ENCODE assay signal across 28 cellular contexts in genomic region chr7:1888425-1888824, GRCh38.
"Had no signal": no experiment of that assay in that cellular context is flagged by ENCODE, and none has a peak within 500 bp of the region (broad histone marks: within the 10 kb centered on the region; RNA-seq: fewer than 3 reads in every experiment).

No MANE protein-coding gene starts in this region.

- H3K27ac Mint-ChIP-seq: activated CD4-positive, alpha-beta memory T cell treated with anti-CD3 and anti-CD28 coated beads, Interleukin-2, amount 10 ng/mL, durations not matched to agents 7 days and 5 days; activated naive CD8-positive, alpha-beta T cell; activated T-cell treated with anti-CD3 and anti-CD28 coated beads, Interleukin-2, amount 50 U/mL, for 72 hours; effector memory CD8-positive, alpha-beta T cell; memory B cell; progenitor cell of endocrine pancreas had no signal

- H3K4me1 Mint-ChIP-seq: neural crest cell had no signal

- DNase-seq: activated CD4-positive, alpha-beta memory T cell treated with anti-CD3 and anti-CD28 coated beads, Interleukin-2, amount 10 ng/mL, durations not matched to agents 7 days and 5 days; activated CD4-positive, alpha-beta T cell treated with anti-CD3 and anti-CD28 coated beads for 4 hours; activated CD4-positive, CD25-positive, alpha-beta regulatory T cell; activated gamma-delta T cell; activated T-cell treated with anti-CD3 and anti-CD28 coated beads, Interleukin-2, amount 50 U/mL, for 72 hours; adrenal gland; brain microvascular endothelial cell; central memory CD4-positive, alpha-beta T cell; dorsolateral prefrontal cortex; effector memory CD8-positive, alpha-beta T cell; esophagus squamous epithelium; gastrocnemius medialis; hypothalamus; left cardiac atrium; mucosa of descending colon; retina; spleen; stimulated activated CD4-positive, alpha-beta T cell treated with anti-CD3 and anti-CD28 coated beads, Interleukin-4, amount 100 ng/mL, for 1 hour; stimulated activated naive CD4-positive, alpha-beta T cell treated with Interleukin-2 at 50 U/mL for 16 hours; tibial artery had no signal

- H3K27me3 Mint-ChIP-seq: activated CD4-positive, alpha-beta memory T cell treated with anti-CD3 and anti-CD28 coated beads, Interleukin-2, amount 10 ng/mL, durations not matched to agents 7 days and 5 days; activated naive CD8-positive, alpha-beta T cell; effector memory CD8-positive, alpha-beta T cell; memory B cell; progenitor cell of endocrine pancreas had no signal

- H3K4me3 ChIP-seq: adrenal gland, ascending aorta, dorsolateral prefrontal cortex, esophagus squamous epithelium, gastrocnemius medialis, mucosa of descending colon, spleen, tibial artery had no signal

- H3K4me3 Mint-ChIP-seq: activated CD4-positive, alpha-beta memory T cell treated with anti-CD3 and anti-CD28 coated beads, Interleukin-2, amount 10 ng/mL, durations not matched to agents 7 days and 5 days; activated naive CD8-positive, alpha-beta T cell; activated T-cell treated with anti-CD3 and anti-CD28 coated beads, Interleukin-2, amount 50 U/mL, for 72 hours; effector memory CD8-positive, alpha-beta T cell; memory B cell; neural crest cell; T-helper 1 cell treated with Interleukin-12 subunit alpha and Interleukin-12 subunit beta and Interleukin-4 antibody, amounts not matched to agents 30 μg/mL and 1 μg/mL, for 36 hours had no signal

- H3K27me3 ChIP-seq: adrenal gland, ascending aorta, brain microvascular endothelial cell, dorsolateral prefrontal cortex, esophagus squamous epithelium, gastrocnemius medialis, spleen, tibial artery had no signal

- FAIRE-seq: colon, islet of Langerhans had no signal

- H3K27ac ChIP-seq: adrenal gland, ascending aorta, brain microvascular endothelial cell, dorsolateral prefrontal cortex, esophagus squamous epithelium, gastrocnemius medialis, tibial artery had no signal

- H3K4me1 ChIP-seq: adrenal gland, ascending aorta, tibial artery had no signal

- H3K9me3 ChIP-seq: adrenal gland, ascending aorta, esophagus squamous epithelium, gastrocnemius medialis, mucosa of descending colon, spleen, tibial artery had no signal

- ATAC-seq: activated T-cell treated with anti-CD3 and anti-CD28 coated beads, Interleukin-2, amount 50 U/mL, for 72 hours; effector memory CD8-positive, alpha-beta T cell; gastrocnemius medialis; left cardiac atrium; mucosa of descending colon had no signal

- H3K9me3 Mint-ChIP-seq: effector memory CD8-positive, alpha-beta T cell; memory B cell; neural crest cell had no signal

- H3K36me3 ChIP-seq: adrenal gland, brain microvascular endothelial cell, gastrocnemius medialis had no signal
